2 cellular contexts compared by ENCODE assay signal in the genomic region with DNA sequence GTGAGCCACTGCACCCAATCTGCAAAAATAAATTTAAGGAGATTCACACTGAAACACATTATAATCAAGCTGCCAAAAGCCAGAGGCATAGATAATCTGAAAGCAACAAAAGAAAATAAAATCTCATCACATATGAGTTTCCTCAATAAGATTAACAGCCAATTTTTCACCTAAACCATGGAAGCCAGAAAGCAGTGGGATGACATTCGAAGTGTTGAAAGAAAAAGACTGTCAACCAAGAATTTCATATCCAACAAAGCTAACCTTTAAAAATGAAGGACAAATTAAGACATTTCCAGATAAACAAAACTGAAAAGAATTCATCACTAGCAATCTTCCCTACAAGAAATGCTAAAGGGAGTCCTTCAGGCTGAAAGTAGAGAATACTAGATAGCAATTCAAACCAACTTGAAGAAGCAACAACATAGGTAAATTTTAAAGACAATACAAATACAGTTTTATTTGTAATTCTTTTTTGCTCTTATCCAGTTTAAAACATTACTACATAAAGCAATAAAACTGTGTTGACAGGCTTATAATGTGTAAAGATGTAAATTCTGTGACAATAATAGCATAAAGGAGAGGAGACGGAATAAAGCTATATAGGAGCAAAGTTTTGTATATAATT.
A peak's percentile ranks its signal among the peaks of the same experiment; 100 is the strongest.
TF ChIP-seq lines count a peak whose summit lies in the region.

No MANE protein-coding gene starts in this region.

TF ChIP-seq in HepG2, 621 proteins besides CTCF, POLR2A, EP300 and RAD21:
- TF ChIP-seq ZNF44 (CRISPR knock-in tag; IDR thresholded peaks at IDR 0.05): no peak
- TF ChIP-seq, protein P1, sequence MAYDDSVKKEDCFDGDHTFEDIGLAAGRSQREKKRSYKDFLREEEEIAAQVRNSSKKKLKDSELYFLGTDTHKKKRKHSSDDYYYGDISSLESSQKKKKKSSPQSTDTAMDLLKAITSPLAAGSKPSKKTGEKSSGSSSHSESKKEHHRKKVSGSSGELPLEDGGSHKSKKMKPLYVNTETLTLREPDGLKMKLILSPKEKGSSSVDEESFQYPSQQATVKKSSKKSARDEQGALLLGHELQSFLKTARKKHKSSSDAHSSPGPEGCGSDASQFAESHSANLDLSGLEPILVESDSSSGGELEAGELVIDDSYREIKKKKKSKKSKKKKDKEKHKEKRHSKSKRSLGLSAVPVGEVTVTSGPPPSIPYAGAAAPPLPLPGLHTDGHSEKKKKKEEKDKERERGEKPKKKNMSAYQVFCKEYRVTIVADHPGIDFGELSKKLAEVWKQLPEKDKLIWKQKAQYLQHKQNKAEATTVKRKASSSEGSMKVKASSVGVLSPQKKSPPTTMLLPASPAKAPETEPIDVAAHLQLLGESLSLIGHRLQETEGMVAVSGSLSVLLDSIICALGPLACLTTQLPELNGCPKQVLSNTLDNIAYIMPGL (CRISPR knock-in tag; IDR thresholded peaks at IDR 0.05; ENCODE audit: borderline replicate concordance in 1 of 2, low read depth in 1 of 2): no peak
- TF ChIP-seq, protein P2, sequence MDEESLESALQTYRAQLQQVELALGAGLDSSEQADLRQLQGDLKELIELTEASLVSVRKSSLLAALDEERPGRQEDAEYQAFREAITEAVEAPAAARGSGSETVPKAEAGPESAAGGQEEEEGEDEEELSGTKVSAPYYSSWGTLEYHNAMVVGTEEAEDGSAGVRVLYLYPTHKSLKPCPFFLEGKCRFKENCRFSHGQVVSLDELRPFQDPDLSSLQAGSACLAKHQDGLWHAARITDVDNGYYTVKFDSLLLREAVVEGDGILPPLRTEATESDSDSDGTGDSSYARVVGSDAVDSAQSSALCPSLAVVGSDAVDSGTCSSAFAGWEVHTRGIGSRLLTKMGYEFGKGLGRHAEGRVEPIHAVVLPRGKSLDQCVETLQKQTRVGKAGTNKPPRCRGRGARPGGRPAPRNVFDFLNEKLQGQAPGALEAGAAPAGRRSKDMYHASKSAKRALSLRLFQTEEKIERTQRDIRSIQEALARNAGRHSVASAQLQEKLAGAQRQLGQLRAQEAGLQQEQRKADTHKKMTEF (CRISPR knock-in tag; IDR thresholded peaks at IDR 0.05): no peak
- TF ChIP-seq ZNF317 (CRISPR knock-in tag; IDR thresholded peaks at IDR 0.05): peak; percentile 99
- TF ChIP-seq, protein P3, sequence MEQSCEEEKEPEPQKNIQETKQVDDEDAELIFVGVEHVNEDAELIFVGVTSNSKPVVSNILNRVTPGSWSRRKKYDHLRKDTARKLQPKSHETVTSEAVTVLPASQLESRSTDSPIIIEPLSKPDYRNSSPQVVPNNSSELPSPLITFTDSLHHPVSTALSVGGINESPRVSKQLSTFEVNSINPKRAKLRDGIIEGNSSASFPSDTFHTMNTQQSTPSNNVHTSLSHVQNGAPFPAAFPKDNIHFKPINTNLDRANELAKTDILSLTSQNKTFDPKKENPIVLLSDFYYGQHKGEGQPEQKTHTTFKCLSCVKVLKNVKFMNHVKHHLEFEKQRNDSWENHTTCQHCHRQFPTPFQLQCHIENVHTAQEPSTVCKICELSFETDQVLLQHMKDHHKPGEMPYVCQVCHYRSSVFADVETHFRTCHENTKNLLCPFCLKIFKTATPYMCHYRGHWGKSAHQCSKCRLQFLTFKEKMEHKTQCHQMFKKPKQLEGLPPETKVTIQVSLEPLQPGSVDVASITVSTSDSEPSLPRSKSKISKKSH (CRISPR knock-in tag; IDR thresholded peaks at IDR 0.05; ENCODE audit: borderline replicate concordance): no peak
- TF ChIP-seq, protein P4, sequence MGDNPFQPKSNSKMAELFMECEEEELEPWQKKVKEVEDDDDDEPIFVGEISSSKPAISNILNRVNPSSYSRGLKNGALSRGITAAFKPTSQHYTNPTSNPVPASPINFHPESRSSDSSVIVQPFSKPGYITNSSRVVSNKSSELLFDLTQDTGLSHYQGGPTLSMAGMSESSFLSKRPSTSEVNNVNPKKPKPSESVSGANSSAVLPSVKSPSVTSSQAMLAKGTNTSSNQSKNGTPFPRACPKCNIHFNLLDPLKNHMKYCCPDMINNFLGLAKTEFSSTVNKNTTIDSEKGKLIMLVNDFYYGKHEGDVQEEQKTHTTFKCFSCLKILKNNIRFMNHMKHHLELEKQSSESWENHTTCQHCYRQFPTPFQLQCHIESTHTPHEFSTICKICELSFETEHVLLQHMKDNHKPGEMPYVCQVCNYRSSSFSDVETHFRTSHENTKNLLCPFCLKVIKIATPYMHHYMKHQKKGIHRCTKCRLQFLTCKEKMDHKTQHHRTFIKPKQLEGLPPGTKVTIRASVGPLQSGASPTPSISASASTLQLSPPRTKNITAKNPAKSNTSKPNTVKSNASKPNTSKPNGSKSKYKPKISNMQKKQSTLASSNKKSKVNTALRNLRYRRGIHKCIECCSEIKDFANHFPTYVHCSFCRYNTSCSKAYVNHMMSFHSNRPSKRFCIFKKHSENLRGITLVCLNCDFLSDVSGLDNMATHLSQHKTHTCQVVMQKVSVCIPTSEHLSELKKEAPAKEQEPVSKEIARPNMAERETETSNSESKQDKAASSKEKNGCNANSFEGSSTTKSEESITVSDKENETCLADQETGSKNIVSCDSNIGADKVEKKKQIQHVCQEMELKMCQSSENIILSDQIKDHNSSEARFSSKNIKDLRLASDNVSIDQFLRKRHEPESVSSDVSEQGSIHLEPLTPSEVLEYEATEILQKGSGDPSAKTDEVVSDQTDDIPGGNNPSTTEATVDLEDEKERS (CRISPR knock-in tag; IDR thresholded peaks at IDR 0.05): peak; percentile 60; the same call in 1 of the 2 replicates
- TF ChIP-seq ZNF572 (CRISPR knock-in tag; IDR thresholded peaks at IDR 0.05): no peak
- peak; percentile 100; the same call in 1 of the 2 replicates for TF ChIP-seq ZNF136 (CRISPR knock-in tag; IDR thresholded peaks at IDR 0.05; ENCODE audit: low read depth)

TF ChIP-seq in H1, 55 proteins besides CTCF, POLR2A, EP300 and RAD21:
- TF ChIP-seq SIN3A (conservative IDR thresholded peaks at IDR 0.05 in 1 of 2, IDR thresholded peaks at IDR 0.05 in 1 of 2; ENCODE audit: low read depth in 1 of 2, low read length in 2 of 2): no peak
- no peak for TF ChIP-seq NRF1 (IDR thresholded peaks at IDR 0.05; ENCODE audit: low read depth, low read length)
- TF ChIP-seq SIRT6 (IDR thresholded peaks at IDR 0.05; ENCODE audit: low read length): no peak
- TF ChIP-seq CBX5 (IDR thresholded peaks at IDR 0.05; ENCODE audit: low read depth, low read length): no peak
- no peak for TF ChIP-seq POLR2AphosphoS5 (IDR thresholded peaks at IDR 0.05; ENCODE audit: low read depth, low read length)
- TF ChIP-seq RBBP5 (IDR thresholded peaks at IDR 0.05; ENCODE audit: borderline replicate concordance, low read depth, low read length): no peak
